Comparison of ENCODE assay signal across 40 cellular contexts in genomic region chr7:113625494-113626102, GRCh38.
"Had no signal": no experiment of that assay in that cellular context is flagged by ENCODE, and none has a peak within 500 bp of the region (broad histone marks: within the 10 kb centered on the region; RNA-seq: fewer than 3 reads in every experiment).

No MANE protein-coding gene starts in this region.

- H3K4me3 Mint-ChIP-seq: activated naive CD4-positive, alpha-beta T cell treated with anti-CD3 and anti-CD28 coated beads for 36 hours; activated naive CD4-positive, alpha-beta T cell treated with anti-CD3 and anti-CD28 coated beads, Interleukin-2, amount 10 ng/mL, durations not matched to agents 7 days and 5 days; activated naive CD4-positive, alpha-beta T cell treated with anti-CD3 and anti-CD28 coated beads, Interleukin-2, amount 50 U/mL, for 24 hours; activated naive CD8-positive, alpha-beta T cell; activated naive CD8-positive, alpha-beta T cell treated with anti-CD3 and anti-CD28 coated beads for 36 hours; activated naive CD8-positive, alpha-beta T cell treated with anti-CD3 and anti-CD28 coated beads, Interleukin-2, amount 10 ng/mL, durations not matched to agents 7 days and 5 days; activated naive CD8-positive, alpha-beta T cell treated with anti-CD3 and anti-CD28 coated beads, Interleukin-2, amount 50 U/mL, for 24 hours; activated T-cell treated with anti-CD3 and anti-CD28 coated beads, Interleukin-2, amount 50 U/mL, for 24 hours; activated T-cell treated with anti-CD3 and anti-CD28 coated beads, Interleukin-2, amount 50 U/mL, for 4 hours; activated T-cell treated with anti-CD3 and anti-CD28 coated beads, Interleukin-2, amount 50 U/mL, for 72 hours; activated T-helper 1 cell treated with anti-CD3 and anti-CD28 coated beads, Interleukin-12 subunit alpha, Interleukin-12 subunit beta, Interleukin-2, Interleukin-4 antibody, amounts not matched to agents 30 ng/mL and 10 ng/mL and 1 ng/mL, durations not matched to agents 14 hours and 24 hours and 36 hours; activated T-helper 17 cell treated with anti-CD3 and anti-CD28 coated beads, Interleukin-2, amount 50 U/mL, for 72 hours; brain; central memory CD8-positive, alpha-beta T cell had no signal

- H3K27ac ChIP-seq: adrenal gland, ascending aorta, body of pancreas, brain microvascular endothelial cell, breast epithelium, cardiac muscle cell had no signal

- H3K36me3 ChIP-seq: adrenal gland, ascending aorta, brain microvascular endothelial cell, breast epithelium, cardiac muscle cell had no signal

- H3K27me3 ChIP-seq: adrenal gland, ascending aorta, body of pancreas, brain microvascular endothelial cell, breast epithelium, cardiac muscle cell had no signal

- H3K27me3 Mint-ChIP-seq: activated naive CD4-positive, alpha-beta T cell treated with anti-CD3 and anti-CD28 coated beads, Interleukin-2, amount 10 ng/mL, durations not matched to agents 7 days and 5 days; activated naive CD4-positive, alpha-beta T cell treated with anti-CD3 and anti-CD28 coated beads, Interleukin-2, amount 50 U/mL, for 24 hours; activated naive CD8-positive, alpha-beta T cell; activated naive CD8-positive, alpha-beta T cell treated with anti-CD3 and anti-CD28 coated beads for 36 hours; activated naive CD8-positive, alpha-beta T cell treated with anti-CD3 and anti-CD28 coated beads, Interleukin-2, amount 10 ng/mL, durations not matched to agents 7 days and 5 days; activated naive CD8-positive, alpha-beta T cell treated with anti-CD3 and anti-CD28 coated beads, Interleukin-2, amount 50 U/mL, for 24 hours; activated T-cell treated with anti-CD3 and anti-CD28 coated beads, Interleukin-2, amount 50 U/mL, for 24 hours; activated T-helper 17 cell treated with anti-CD3 and anti-CD28 coated beads, Interleukin-2, amount 50 U/mL, for 72 hours; central memory CD8-positive, alpha-beta T cell had no signal

- H3K27ac Mint-ChIP-seq: activated naive CD4-positive, alpha-beta T cell treated with anti-CD3 and anti-CD28 coated beads for 36 hours; activated naive CD4-positive, alpha-beta T cell treated with anti-CD3 and anti-CD28 coated beads, Interleukin-2, amount 10 ng/mL, durations not matched to agents 7 days and 5 days; activated naive CD4-positive, alpha-beta T cell treated with anti-CD3 and anti-CD28 coated beads, Interleukin-2, amount 50 U/mL, for 24 hours; activated naive CD4-positive, alpha-beta T cell treated with anti-CD3 and anti-CD28 coated beads, Interleukin-2, amount 50 U/mL, for 72 hours; activated naive CD8-positive, alpha-beta T cell; activated naive CD8-positive, alpha-beta T cell treated with anti-CD3 and anti-CD28 coated beads for 36 hours; activated naive CD8-positive, alpha-beta T cell treated with anti-CD3 and anti-CD28 coated beads, Interleukin-2, amount 10 ng/mL, durations not matched to agents 7 days and 5 days; activated naive CD8-positive, alpha-beta T cell treated with anti-CD3 and anti-CD28 coated beads, Interleukin-2, amount 50 U/mL, for 24 hours; activated T-cell treated with anti-CD3 and anti-CD28 coated beads, Interleukin-2, amount 50 U/mL, for 24 hours; activated T-cell treated with anti-CD3 and anti-CD28 coated beads, Interleukin-2, amount 50 U/mL, for 72 hours; activated T-helper 1 cell treated with anti-CD3 and anti-CD28 coated beads, Interleukin-12 subunit alpha, Interleukin-12 subunit beta, Interleukin-2, Interleukin-4 antibody, amounts not matched to agents 30 ng/mL and 10 ng/mL and 1 ng/mL, durations not matched to agents 14 hours and 24 hours and 36 hours; activated T-helper 17 cell treated with anti-CD3 and anti-CD28 coated beads, Interleukin-2, amount 50 U/mL, for 72 hours; activated T-helper 2 cell treated with anti-CD3 and anti-CD28 coated beads, Interferon-gamma antibody, Interleukin-2, Interleukin-4, amounts not matched to agents 10 μg/mL and 5 μg/mL and 100 μg/mL, durations not matched to agents 14 hours and 24 hours and 36 hours had no signal

- H3K9me3 ChIP-seq: adrenal gland, ascending aorta, body of pancreas, breast epithelium had no signal

- FAIRE-seq: astrocyte, bronchial epithelial cell had no signal

- H3K4me3 ChIP-seq: adrenal gland, ascending aorta, body of pancreas, breast epithelium, cardiac muscle cell had no signal

- DNase-seq: activated effector memory CD4-positive, alpha-beta T cell treated with anti-CD3 and anti-CD28 coated beads, Interleukin-2, amount 50 U/mL, for 16 hours; activated effector memory CD4-positive, alpha-beta T cell treated with Interleukin-2 at 50 U/mL for 16 hours; activated gamma-delta T cell; activated gamma-delta T cell treated with Interleukin-2 at 50 U/mL for 16 hours; activated naive CD4-positive, alpha-beta T cell; activated naive CD4-positive, alpha-beta T cell treated with anti-CD3 and anti-CD28 coated beads for 36 hours; activated naive CD4-positive, alpha-beta T cell treated with anti-CD3 and anti-CD28 coated beads, Interleukin-2, amount 10 ng/mL, durations not matched to agents 7 days and 5 days; activated naive CD4-positive, alpha-beta T cell treated with anti-CD3 and anti-CD28 coated beads, Interleukin-2, amount 50 U/mL, for 16 hours; activated naive CD4-positive, alpha-beta T cell treated with Interleukin-2 at 50 U/mL for 16 hours; activated naive CD8-positive, alpha-beta T cell treated with anti-CD3 and anti-CD28 coated beads for 36 hours; activated naive CD8-positive, alpha-beta T cell treated with anti-CD3 and anti-CD28 coated beads, Interleukin-2, amount 10 ng/mL, durations not matched to agents 7 days and 5 days; activated naive CD8-positive, alpha-beta T cell treated with anti-CD3 and anti-CD28 coated beads, Interleukin-2, amount 50 U/mL, for 24 hours; activated T-cell treated with anti-CD3 and anti-CD28 coated beads, Interleukin-2, amount 50 U/mL, for 1 hour; activated T-cell treated with anti-CD3 and anti-CD28 coated beads, Interleukin-2, amount 50 U/mL, for 24 hours; activated T-cell treated with anti-CD3 and anti-CD28 coated beads, Interleukin-2, amount 50 U/mL, for 4 hours; activated T-cell treated with anti-CD3 and anti-CD28 coated beads, Interleukin-2, amount 50 U/mL, for 48 hours; activated T-cell treated with anti-CD3 and anti-CD28 coated beads, Interleukin-2, amount 50 U/mL, for 72 hours; adrenal gland; amniotic stem cell; amygdala; anterior cingulate cortex; aorta; body of pancreas; brain microvascular endothelial cell; caudate nucleus; central memory CD4-positive, alpha-beta T cell; cerebellar nuclear complex had no signal

- H3K9me3 Mint-ChIP-seq: activated naive CD4-positive, alpha-beta T cell treated with anti-CD3 and anti-CD28 coated beads, Interleukin-2, amount 50 U/mL, for 24 hours had no signal

- H3K4me1 Mint-ChIP-seq: activated naive CD4-positive, alpha-beta T cell treated with anti-CD3 and anti-CD28 coated beads, Interleukin-2, amount 10 ng/mL, durations not matched to agents 7 days and 5 days; activated naive CD4-positive, alpha-beta T cell treated with anti-CD3 and anti-CD28 coated beads, Interleukin-2, amount 50 U/mL, for 24 hours; activated naive CD8-positive, alpha-beta T cell treated with anti-CD3 and anti-CD28 coated beads for 36 hours; activated naive CD8-positive, alpha-beta T cell treated with anti-CD3 and anti-CD28 coated beads, Interleukin-2, amount 10 ng/mL, durations not matched to agents 7 days and 5 days; activated naive CD8-positive, alpha-beta T cell treated with anti-CD3 and anti-CD28 coated beads, Interleukin-2, amount 50 U/mL, for 24 hours; activated T-helper 17 cell treated with anti-CD3 and anti-CD28 coated beads, Interleukin-2, amount 50 U/mL, for 72 hours; brain; central memory CD8-positive, alpha-beta T cell had no signal

- ATAC-seq: activated naive CD4-positive, alpha-beta T cell treated with anti-CD3 and anti-CD28 coated beads, Interleukin-2, amount 50 U/mL, for 72 hours; activated naive CD8-positive, alpha-beta T cell treated with anti-CD3 and anti-CD28 coated beads, Interleukin-2, amount 50 U/mL, for 24 hours; activated T-cell treated with anti-CD3 and anti-CD28 coated beads, Interleukin-2, amount 50 U/mL, for 4 hours; activated T-cell treated with anti-CD3 and anti-CD28 coated beads, Interleukin-2, amount 50 U/mL, for 72 hours; activated T-helper 17 cell treated with anti-CD3 and anti-CD28 coated beads, Interleukin-2, amount 50 U/mL, for 72 hours; body of pancreas had no signal

- H3K4me1 ChIP-seq: adrenal gland, ascending aorta, body of pancreas, breast epithelium had no signal

- H3K36me3 Mint-ChIP-seq: activated naive CD4-positive, alpha-beta T cell treated with anti-CD3 and anti-CD28 coated beads, Interleukin-2, amount 10 ng/mL, durations not matched to agents 7 days and 5 days; activated naive CD4-positive, alpha-beta T cell treated with anti-CD3 and anti-CD28 coated beads, Interleukin-2, amount 50 U/mL, for 24 hours; activated naive CD4-positive, alpha-beta T cell treated with anti-CD3 and anti-CD28 coated beads, Interleukin-2, amount 50 U/mL, for 72 hours; activated naive CD8-positive, alpha-beta T cell; activated naive CD8-positive, alpha-beta T cell treated with anti-CD3 and anti-CD28 coated beads for 36 hours; activated naive CD8-positive, alpha-beta T cell treated with anti-CD3 and anti-CD28 coated beads, Interleukin-2, amount 10 ng/mL, durations not matched to agents 7 days and 5 days; brain had no signal
